9 cellular contexts compared by ENCODE assay signal in genomic region chr12:76927170-76927784, GRCh38. TPM values are rescaled to one million over a fixed set of nuclear protein-coding genes. Genes with fewer than 3 reads are reported as not detected.
DNase-seq lines count a peak whose midpoint lies in the region; ATAC-seq, FAIRE-seq and TF ChIP-seq lines count a peak whose summit lies in the region.
"Had no signal": no experiment of that assay in that cellular context is flagged by ENCODE, and none has a peak within 500 bp of the region (broad histone marks: within the 10 kb centered on the region; RNA-seq: fewer than 3 reads in every experiment).

No MANE protein-coding gene starts in this region.

- H3K27me3 Mint-ChIP-seq in astrocyte (ENCODE audit: low read depth, unreplicated experiment) = peaks cover 2% of the 10 kb centered on the region

- H3K4me1 ChIP-seq in A673 (ENCODE audit: insufficient read depth, low read length, poor library complexity, severe bottlenecking) = peaks cover 5% of the 10 kb centered on the region
- no peaks in the 10 kb centered on the region for H3K4me1 ChIP-seq in astrocyte (ENCODE audit: insufficient read depth, low read length)
- H3K4me1 ChIP-seq in lower lobe of right lung = no peaks in the 10 kb centered on the region

- no peak overlapping the region for H3K27ac Mint-ChIP-seq in astrocyte (ENCODE audit: unreplicated experiment)
- H3K27ac Mint-ChIP-seq: activated naive CD8-positive, alpha-beta T cell treated with anti-CD3 and anti-CD28 coated beads, Interleukin-2, amount 10 ng/mL, durations not matched to agents 7 days and 5 days had no signal

- DNase-seq in A673 (ENCODE audit: low spot score) (peak; percentile 84), GM13977 (ENCODE audit: low spot score) (peak; percentile 45), NCI-H1694 (lab: John Stamatoyannopoulos, UW) (peak; percentile 71), astrocyte (ENCODE audit: low read depth) (no peak), lower lobe of right lung (no peak), caudate nucleus (lab: John Stamatoyannopoulos, UW) (no peak)
- DNase-seq: activated naive CD8-positive, alpha-beta T cell treated with anti-CD3 and anti-CD28 coated beads, Interleukin-2, amount 10 ng/mL, durations not matched to agents 7 days and 5 days had no signal

- H3K9me3 Mint-ChIP-seq in astrocyte (ENCODE audit: unreplicated experiment) = peaks cover 3% of the 10 kb centered on the region
- H3K9me3 Mint-ChIP-seq: activated naive CD8-positive, alpha-beta T cell treated with anti-CD3 and anti-CD28 coated beads, Interleukin-2, amount 10 ng/mL, durations not matched to agents 7 days and 5 days had no signal

- H3K4me3 ChIP-seq in A673 (ENCODE audit: low read depth, low read length, poor library complexity, severe bottlenecking) (no peak overlapping the region), astrocyte (ENCODE audit: insufficient read depth, low read depth, low read length) (no peak overlapping the region), lower lobe of right lung (no peak overlapping the region)

- H3K27ac ChIP-seq in A673 (ENCODE audit: low read depth, low read length, poor library complexity, severe bottlenecking) (no peak overlapping the region), astrocyte (ENCODE audit: low read depth, low read length) (no peak overlapping the region), lower lobe of right lung (no peak overlapping the region), caudate nucleus (ENCODE audit: low read depth, low read length) (no peak overlapping the region)

- in situ Hi-C loops in GM13977 (cut with MboI; ENCODE audit: low pct_unique_long_range_greater_than_20kb, low sequenced_read_pairs, unreplicated experiment) = no loop called here

- no peaks in the 10 kb centered on the region for H3K4me1 Mint-ChIP-seq in astrocyte (ENCODE audit: low read depth, unreplicated experiment)
- H3K4me1 Mint-ChIP-seq: activated naive CD8-positive, alpha-beta T cell treated with anti-CD3 and anti-CD28 coated beads, Interleukin-2, amount 10 ng/mL, durations not matched to agents 7 days and 5 days had no signal

- TF ChIP-seq CTCF in A673 (conservative IDR thresholded peaks at IDR 0.05; ENCODE audit: low read depth, low read length) (peak; percentile 79), GM13977 (IDR thresholded peaks at IDR 0.05; ENCODE audit: extremely low read depth, insufficient read depth, missing control alignments) (peak; percentile 55), astrocyte (IDR thresholded peaks at IDR 0.05; ENCODE audit: insufficient read depth, low read depth, low read length) (peak; percentile 47), lower lobe of right lung (IDR thresholded peaks at IDR 0.05) (peak; percentile 40)

- H3K27me3 ChIP-seq in A673 (replicated peaks; ENCODE audit: insufficient read depth, low read depth, low read length, poor library complexity) (no peaks in the 10 kb centered on the region), astrocyte (ENCODE audit: insufficient read depth, low read length) (no peaks in the 10 kb centered on the region), lower lobe of right lung (ENCODE audit: low read depth) (no peaks in the 10 kb centered on the region)

- no peak for FAIRE-seq in astrocyte (lab: Jason Lieb, UNC)

- POLR2A ChIA-PET in A673 (lab: Charles Lee; ENCODE audit: low non-redundant PET) = no interaction called here

- no peak overlapping the region for H3K4me2 ChIP-seq in astrocyte (ENCODE audit: low read length)

- no peaks in the 10 kb centered on the region for H3K9me3 ChIP-seq in A673 (ENCODE audit: low read depth, low read length, poor library complexity, severe bottlenecking)
- no peaks in the 10 kb centered on the region for H3K9me3 ChIP-seq in astrocyte (ENCODE audit: insufficient read depth, low read depth, low read length)
- no peaks in the 10 kb centered on the region for H3K9me3 ChIP-seq in lower lobe of right lung

- ATAC-seq in lower lobe of right lung (no peak), GM21529 (IDR thresholded peaks at IDR 0.05; ENCODE audit: unreplicated experiment) (no peak), GM18498 (IDR thresholded peaks at IDR 0.05; ENCODE audit: unreplicated experiment) (no peak)

- BruUV-seq in A673 (replicated peaks; lab: Mats Ljungman, UMichigan) = no TSS peak

- no peaks in the 10 kb centered on the region for H3K79me2 ChIP-seq in astrocyte (ENCODE audit: insufficient read depth, low read length)

- H3K9ac ChIP-seq in astrocyte (ENCODE audit: low read length) = no peak overlapping the region

- CTCF ChIA-PET in A673 (lab: Charles Lee) = interaction anchor here (0.6 kb wide), 1 partner anchor 94 kb away, joined by 3 read pairs; no protein-coding TSS in a partner anchor

- no peak overlapping the region for H3K4me3 Mint-ChIP-seq in astrocyte (ENCODE audit: unreplicated experiment)
- H3K4me3 Mint-ChIP-seq: activated naive CD8-positive, alpha-beta T cell treated with anti-CD3 and anti-CD28 coated beads, Interleukin-2, amount 10 ng/mL, durations not matched to agents 7 days and 5 days had no signal

- no peaks in the 10 kb centered on the region for H4K20me1 ChIP-seq in astrocyte (ENCODE audit: insufficient read depth, low read length)

- H3K36me3 ChIP-seq in A673 (ENCODE audit: insufficient read depth, low read length, poor library complexity, severe bottlenecking) (no peaks in the 10 kb centered on the region), astrocyte (ENCODE audit: insufficient read depth, low read length) (no peaks in the 10 kb centered on the region), lower lobe of right lung (no peaks in the 10 kb centered on the region)

- no peak overlapping the region for H2AFZ ChIP-seq in astrocyte (ENCODE audit: low read depth, low read length)

- H3K36me3 Mint-ChIP-seq in astrocyte (ENCODE audit: low read depth, unreplicated experiment) = peaks cover 1% of the 10 kb centered on the region
- H3K36me3 Mint-ChIP-seq: activated naive CD8-positive, alpha-beta T cell treated with anti-CD3 and anti-CD28 coated beads, Interleukin-2, amount 10 ng/mL, durations not matched to agents 7 days and 5 days had no signal

- intact Hi-C loops in A673 (cut with micrococcal nuclease; ENCODE audit: unreplicated experiment) (loop anchor here (1.0 kb wide), 1 partner anchor 306 kb away; no protein-coding TSS in a partner anchor), lower lobe of right lung (cut with DNase I) (no loop called here)

RNA-seq across cellular contexts. Expression of gene CSRP2, which starts 48.5 kb away (rescaled TPM):
- total RNA-seq in A673 (2021) (46.6 and 59.6 TPM in 2 replicates), astrocyte (247 and 265 TPM in 2 replicates), lower lobe of right lung (23.3 TPM)

Comparison
In these comparisons a context has a peak if more than half of its experiments do, and no peak if none do; other contexts are left out.
1. DNase-seq: peak in A673 (single experiment), GM13977 (single experiment) and NCI-H1694 (single experiment); none in astrocyte (single experiment), lower lobe of right lung (single experiment) and caudate nucleus (0 of 61).
2. Peak in every context shown above with its lines, with median percentiles within 50 percentile points of each other: CTCF ChIP-seq.